7 cellular contexts compared by ENCODE assay signal in genomic region chr19:18401580-18402112, GRCh38. TPM values are rescaled to one million over a fixed set of nuclear protein-coding genes. Genes with fewer than 3 reads are reported as not detected.
A peak's percentile ranks its signal among the peaks of the same experiment; 100 is the strongest.
DNase-seq lines count a peak whose midpoint lies in the region; ATAC-seq, FAIRE-seq and TF ChIP-seq lines count a peak whose summit lies in the region.

No MANE protein-coding gene starts in this region.

- H4K20me1 ChIP-seq in GM12878 (ENCODE audit: control insufficient read depth, insufficient read depth): no peaks in the 10 kb centered on the region

- peak; percentile 51; the same call in 1 of the 2 replicates for TF ChIP-seq POLR2A in GM12878 (IDR thresholded peaks at IDR 0.05; ENCODE audit: low read depth, low read length)

- TF ChIP-seq CTCF in GM12875 (IDR thresholded peaks at IDR 0.05; ENCODE audit: borderline replicate concordance, insufficient read depth, low read depth, low read length) (peak; percentile 45; the same call in 1 of the 2 replicates), GM12878 (IDR thresholded peaks at IDR 0.05 in 2 of 3, conservative IDR thresholded peaks at IDR 0.05 in 1 of 3; ENCODE audit: control insufficient read depth in 2 of 3, extremely low read depth in 1 of 3, insufficient read depth in 1 of 3, low read depth in 3 of 3, low read length in 3 of 3) (peak; percentile 41 to 50 (median 41); a peak in 4 of 6 replicates), left lung (IDR thresholded peaks at IDR 0.05) (peak in 1 of 2 donors; percentile 21)

- no peaks in the 10 kb centered on the region for H3K27me3 ChIP-seq in GM12878 (replicated peaks in 1 of 2; ENCODE audit: control insufficient read depth in 2 of 2, insufficient read depth in 2 of 2, low read length in 1 of 2)
- H3K27me3 ChIP-seq in left lung: peaks cover 0 to 13% of the 10 kb centered on the region in 2 donors

- no TSS peak for BruUV-seq in GM12878 (replicated peaks; lab: Mats Ljungman, UMichigan)

- peak overlapping the region; percentile 32; the same call in 1 of the 2 replicates for H3K9ac ChIP-seq in GM12878 (ENCODE audit: control insufficient read depth, insufficient read depth, low read length)

- H3K9me3 ChIP-seq in GM12878 (replicated peaks; ENCODE audit: control insufficient read depth, insufficient read depth, low read length) (no peaks in the 10 kb centered on the region), left lung (no peaks in the 10 kb centered on the region)

- peak; percentile 83 for ATAC-seq in GM12878
- ATAC-seq in left lung: peak; percentile 78

- DNase-seq in NCI-H146 (lab: John Stamatoyannopoulos, UW) (peak; percentile 35), GM12878 (ENCODE audit: low read depth, low spot score) (no peak), left lung (peak in 1 of 2 donors; percentile 88), NCI-H345 (lab: John Stamatoyannopoulos, UW) (no peak)
- no peak for DNase-seq in stimulated activated CD4-positive, alpha-beta T cell treated with anti-CD3 and anti-CD28 coated beads, Interleukin-4, amount 100 ng/mL, for 4 hours
- no peak for DNase-seq in stimulated activated CD4-positive, alpha-beta T cell treated with anti-CD3 and anti-CD28 coated beads, Interleukin-12 subunit alpha, Interleukin-12 subunit beta, amount 100 ng/mL, for 4 hours

- CTCF ChIA-PET in GM12878 (lab: Yijun Ruan, JAX): interaction anchor here (0.9 to 5.8 kb wide), 8 partner anchors 9 to 125 kb away, joined by 3 to 67 read pairs (median 6); no protein-coding TSS in a partner anchor

- RAD21 ChIA-PET in GM12878 (lab: Charles Lee; ENCODE audit: unreplicated experiment): interaction anchor here (0.7 to 1.8 kb wide), 6 partner anchors 12 to 122 kb away, joined by 3 to 9 read pairs (median 4); no protein-coding TSS in a partner anchor

- peak overlapping the region; percentile 33 for H3K27ac ChIP-seq in GM12878 (ENCODE audit: control insufficient read depth, insufficient read depth)
- H3K27ac ChIP-seq in left lung: peak overlapping the region in 1 of 2 donors; percentile 69

- peak overlapping the region; percentile 5; the same call in 1 of the 2 replicates for H3K4me2 ChIP-seq in GM12878 (ENCODE audit: control insufficient read depth, insufficient read depth)

- no peak; a peak in 1 of 4 replicates for TF ChIP-seq EP300 in GM12878 (IDR thresholded peaks at IDR 0.05; ENCODE audit: borderline replicate concordance in 1 of 2, control insufficient read depth in 1 of 2, low read depth in 2 of 2, low read length in 2 of 2)

- in situ Hi-C loops in GM12878 (cut with MboI): no loop called here

- intact Hi-C loops in GM12878 (cut with micrococcal nuclease; ENCODE audit: unreplicated experiment) (no loop called here), left lung (cut with DNase I) (loop anchor here in 1 of 2 donors (10.0 kb wide), 1 partner anchor 57 kb away; the partner anchor contains the start of gene PGPEP1)

- peak; percentile 46 for TF ChIP-seq RAD21 in GM12878 (IDR thresholded peaks at IDR 0.05; ENCODE audit: insufficient read depth, low read depth, low read length)

- H3K4me1 ChIP-seq in GM12878 (ENCODE audit: control insufficient read depth, insufficient read depth, low read length) (peaks cover 23% of the 10 kb centered on the region), left lung (peaks cover 0 to 69% of the 10 kb centered on the region in 2 donors)

- H3K36me3 ChIP-seq in GM12878 (ENCODE audit: control insufficient read depth in 2 of 2, insufficient read depth in 2 of 2, low read length in 1 of 2) (no peaks in the 10 kb centered on the region), left lung (no peaks in the 10 kb centered on the region)

- no peaks in the 10 kb centered on the region for H3K79me2 ChIP-seq in GM12878 (ENCODE audit: control insufficient read depth, insufficient read depth, low read length)

- FAIRE-seq in GM12878 (lab: Jason Lieb, UNC): peak; percentile 86

- POLR2A ChIA-PET in GM12878 (lab: Charles Lee): interaction anchor here (1.0 to 3.0 kb wide), 5 partner anchors 15 to 121 kb away, joined by 3 to 20 read pairs (median 3); partner anchors contain the start of gene JUND

- peak overlapping the region; percentile 15 for H2AFZ ChIP-seq in GM12878 (ENCODE audit: control insufficient read depth, low read depth, low read length)

- SMC1A ChIA-PET in GM12878 (lab: Charles Lee; ENCODE audit: uncharacterized antibody, unreplicated experiment): interaction anchor here (0.8 to 1.5 kb wide), 9 partner anchors 9 to 123 kb away, joined by 3 to 7 read pairs (median 4); partner anchors contain the start of gene GDF15

- WGBS in GM12878 (ENCODE audit: insufficient coverage, insufficient replicate concordance, low lambda C conversion rate, missing lambda C conversion rate): 30% methylated on average over 7 of the region's 7 CpGs

- no peak overlapping the region for H3K4me3 ChIP-seq in GM12875 (ENCODE audit: low read depth, low read length)
- H3K4me3 ChIP-seq in GM12878: no peak overlapping the region
- H3K4me3 ChIP-seq in left lung: no peak overlapping the region

RNA-seq across cellular contexts. Expression of gene LRRC25, which starts 4.2 kb away (rescaled TPM):
- total RNA-seq in GM12878 (2013; cell fraction: nucleolus; rRNA removed): 14.5 and 19.3 TPM in 2 replicates
- total RNA-seq in GM12878 (2014; rRNA removed) (2.5 and 2.9 TPM in 2 replicates), GM12878 (2014; rRNA removed; fragmentation: Illumina TruSeq; extraction: Trizol) (1.1 TPM in 2 replicates), GM12878 (2021) (2.7 TPM in 2 replicates), left lung (10 to 100 TPM; 14.4 to 53.7 TPM)
- polyA plus RNA-seq in GM12878 (2011; ENCODE audit: low read depth): 1.6 TPM
- polyA plus RNA-seq in GM12878 (2011; rRNA removed) (0.19 and 0.38 TPM in 2 replicates), GM12878 (2014; fragmentation: Illumina TruSeq; extraction: Trizol) (1.00 and 1.3 TPM in 2 replicates), GM12878 (2014; fragmentation: Nextera tagmentation; extraction: Ambion mirVana) (under 1 TPM; 0.50 to 0.53 TPM), GM12878 (2014; rRNA removed) (2.1 and 2.7 TPM in 2 replicates), GM12878 (2016; fragmentation: Nextera tagmentation; extraction: Ambion mirVana) (1 to 10 TPM; 1.2 to 1.6 TPM)
- polyA plus RNA-seq in GM12878 (2011; cell fraction: cytosol; rRNA removed): 0.55 and 0.87 TPM in 2 replicates
- polyA plus RNA-seq in GM12878 (2011; cell fraction: nucleus; rRNA removed): 0.24 and 0.42 TPM in 2 replicates
- polyA plus RNA-seq in GM12878 (2012): 4.1 and 4.9 TPM in 2 replicates
- 0.44 and 1.1 TPM in 2 replicates for polyA minus RNA-seq in GM12878 (2011; rRNA and poly(A)+ RNA removed)
- 0.67 TPM in 1 of 2 replicates, not detected in the other for polyA minus RNA-seq in GM12878 (2011; cell fraction: cytosol; rRNA and poly(A)+ RNA removed)
- 0.73 and 0.86 TPM in 2 replicates for polyA minus RNA-seq in GM12878 (2011; cell fraction: nucleus; rRNA and poly(A)+ RNA removed)

RNA-seq across cellular contexts. Expression of gene GDF15, which starts 15.7 kb away (rescaled TPM):
- 4.5 and 5.8 TPM in 2 replicates for total RNA-seq in GM12878 (2013; cell fraction: nucleolus; rRNA removed)
- 1.4 and 1.8 TPM in 2 replicates for total RNA-seq in GM12878 (2014; rRNA removed)
- 0.31 and 0.60 TPM in 2 replicates for total RNA-seq in GM12878 (2014; rRNA removed; fragmentation: Illumina TruSeq; extraction: Trizol)
- total RNA-seq in GM12878 (2021): 1.6 and 2.2 TPM in 2 replicates
- polyA plus RNA-seq in GM12878 (2011; ENCODE audit: low read depth): 0.97 TPM
- 0.22 and 0.46 TPM in 2 replicates for polyA plus RNA-seq in GM12878 (2011; rRNA removed)
- polyA plus RNA-seq in GM12878 (2011; cell fraction: cytosol; rRNA removed): 2.1 and 2.2 TPM in 2 replicates
- polyA plus RNA-seq in GM12878 (2011; cell fraction: nucleus; rRNA removed): 3.2 and 4.0 TPM in 2 replicates
- 3.5 and 6.0 TPM in 2 replicates for polyA plus RNA-seq in GM12878 (2012)
- polyA plus RNA-seq in GM12878 (2014; fragmentation: Illumina TruSeq; extraction: Trizol): 0.29 and 0.92 TPM in 2 replicates
- polyA plus RNA-seq in GM12878 (2014; fragmentation: Nextera tagmentation; extraction: Ambion mirVana): under 1 TPM in 1 of 2 experiments, not detected in 1; 0.11 TPM
- polyA plus RNA-seq in GM12878 (2014; rRNA removed): 1.4 and 1.6 TPM in 2 replicates
- polyA plus RNA-seq in GM12878 (2016; fragmentation: Nextera tagmentation; extraction: Ambion mirVana): 1 to 10 TPM; 2.8 to 3.6 TPM
- 1.6 TPM in 1 of 2 replicates, not detected in the other for polyA minus RNA-seq in GM12878 (2011; rRNA and poly(A)+ RNA removed)
- 2.8 and 7.8 TPM in 2 replicates for polyA minus RNA-seq in GM12878 (2011; cell fraction: cytosol; rRNA and poly(A)+ RNA removed)
- polyA minus RNA-seq in GM12878 (2011; cell fraction: nucleus; rRNA and poly(A)+ RNA removed): 1.6 and 2.2 TPM in 2 replicates
- 100 to 1,000 TPM in 1 of 2 donors, 10 to 100 TPM in 1; 99.0 to 180 TPM for total RNA-seq in left lung

RNA-seq across cellular contexts. Expression of gene SSBP4, which starts 17.6 kb away (rescaled TPM):
- total RNA-seq in GM12878 (2013; cell fraction: nucleolus; rRNA removed): 40.3 and 49.5 TPM in 2 replicates
- total RNA-seq in GM12878 (2014; rRNA removed): 91.4 and 122 TPM in 2 replicates
- total RNA-seq in GM12878 (2014; rRNA removed; fragmentation: Illumina TruSeq; extraction: Trizol): 32.9 and 39.5 TPM in 2 replicates
- total RNA-seq in GM12878 (2021): 131 and 150 TPM in 2 replicates
- polyA plus RNA-seq in GM12878 (2011; ENCODE audit: low read depth): 12.2 TPM
- 11.5 and 19.0 TPM in 2 replicates for polyA plus RNA-seq in GM12878 (2011; rRNA removed)
- polyA plus RNA-seq in GM12878 (2011; cell fraction: cytosol; rRNA removed): 23.2 and 39.7 TPM in 2 replicates
- polyA plus RNA-seq in GM12878 (2011; cell fraction: nucleus; rRNA removed): 104 and 142 TPM in 2 replicates
- polyA plus RNA-seq in GM12878 (2012): 52.3 and 55.4 TPM in 2 replicates
- polyA plus RNA-seq in GM12878 (2014; fragmentation: Illumina TruSeq; extraction: Trizol): 7.1 and 22.5 TPM in 2 replicates
- 1 to 10 TPM in 1 of 2 experiments, under 1 TPM in 1; 0.37 to 6.6 TPM for polyA plus RNA-seq in GM12878 (2014; fragmentation: Nextera tagmentation; extraction: Ambion mirVana)
- polyA plus RNA-seq in GM12878 (2014; rRNA removed): 98.3 and 119 TPM in 2 replicates
- 10 to 100 TPM; 38.3 to 58.5 TPM for polyA plus RNA-seq in GM12878 (2016; fragmentation: Nextera tagmentation; extraction: Ambion mirVana)
- 4.2 and 21.6 TPM in 2 replicates for polyA minus RNA-seq in GM12878 (2011; rRNA and poly(A)+ RNA removed)
- polyA minus RNA-seq in GM12878 (2011; cell fraction: cytosol; rRNA and poly(A)+ RNA removed): 20.1 and 26.7 TPM in 2 replicates
- 23.2 and 48.4 TPM in 2 replicates for polyA minus RNA-seq in GM12878 (2011; cell fraction: nucleus; rRNA and poly(A)+ RNA removed)
- total RNA-seq in left lung: 10 to 100 TPM; 49.8 to 79.9 TPM

RNA-seq across cellular contexts. Expression of gene ISYNA1, which starts 36.3 kb away (rescaled TPM):
- 8.2 and 8.9 TPM in 2 replicates for total RNA-seq in GM12878 (2013; cell fraction: nucleolus; rRNA removed)
- 9.9 and 12.3 TPM in 2 replicates for total RNA-seq in GM12878 (2014; rRNA removed)
- total RNA-seq in GM12878 (2014; rRNA removed; fragmentation: Illumina TruSeq; extraction: Trizol): 4.9 and 5.3 TPM in 2 replicates
- 37.0 and 38.8 TPM in 2 replicates for total RNA-seq in GM12878 (2021)
- 12.5 TPM for polyA plus RNA-seq in GM12878 (2011; ENCODE audit: low read depth)
- 0.78 and 1.9 TPM in 2 replicates for polyA plus RNA-seq in GM12878 (2011; rRNA removed)
- polyA plus RNA-seq in GM12878 (2011; cell fraction: cytosol; rRNA removed): 2.0 and 3.0 TPM in 2 replicates
- polyA plus RNA-seq in GM12878 (2011; cell fraction: nucleus; rRNA removed): 19.2 and 23.0 TPM in 2 replicates
- polyA plus RNA-seq in GM12878 (2012): 23.2 and 24.0 TPM in 2 replicates
- 2.5 and 3.8 TPM in 2 replicates for polyA plus RNA-seq in GM12878 (2014; fragmentation: Illumina TruSeq; extraction: Trizol)
- 1 to 10 TPM; 2.8 to 6.3 TPM for polyA plus RNA-seq in GM12878 (2014; fragmentation: Nextera tagmentation; extraction: Ambion mirVana)
- polyA plus RNA-seq in GM12878 (2014; rRNA removed): 33.0 and 37.8 TPM in 2 replicates
- polyA plus RNA-seq in GM12878 (2016; fragmentation: Nextera tagmentation; extraction: Ambion mirVana): 10 to 100 TPM; 12.0 to 12.5 TPM
- polyA minus RNA-seq in GM12878 (2011; rRNA and poly(A)+ RNA removed): 0.59 and 2.4 TPM in 2 replicates
- polyA minus RNA-seq in GM12878 (2011; cell fraction: cytosol; rRNA and poly(A)+ RNA removed): 1.1 and 5.1 TPM in 2 replicates
- polyA minus RNA-seq in GM12878 (2011; cell fraction: nucleus; rRNA and poly(A)+ RNA removed): 2.3 and 5.6 TPM in 2 replicates
- 10 to 100 TPM; 22.8 to 43.9 TPM for total RNA-seq in left lung

Comparison
In these comparisons a context has a peak if more than half of its experiments do, and no peak if none do; other contexts are left out.
1. RNA of gene GDF15, which starts 15.7 kb away (total RNA-seq): 99.0 to 180 TPM in left lung; 0.31 to 5.8 TPM in GM12878; every median in the first group is over 10 times any median in the second.